Comparison of ENCODE assay signal across 1 cellular context in genomic region chr6:139446104-139446715, GRCh38.
A peak's percentile ranks its signal among the peaks of the same experiment; 100 is the strongest.
TF ChIP-seq lines count a peak whose summit lies in the region.

No MANE protein-coding gene starts in this region.

TF ChIP-seq in K562, 482 proteins besides CTCF, POLR2A, EP300 and RAD21 (continued from another document and continues in another):
- TF ChIP-seq CEBPZ (IDR thresholded peaks at IDR 0.05; ENCODE audit: borderline replicate concordance, low read depth, low read length), result no peak
- 0 out of 2 replicates have a peak, but pooled peaks have one; percentile 50 for TF ChIP-seq HSF4 (CRISPR knock-in tag; IDR thresholded peaks at IDR 0.05; ENCODE audit: borderline replicate concordance)
- TF ChIP-seq, protein P1, sequence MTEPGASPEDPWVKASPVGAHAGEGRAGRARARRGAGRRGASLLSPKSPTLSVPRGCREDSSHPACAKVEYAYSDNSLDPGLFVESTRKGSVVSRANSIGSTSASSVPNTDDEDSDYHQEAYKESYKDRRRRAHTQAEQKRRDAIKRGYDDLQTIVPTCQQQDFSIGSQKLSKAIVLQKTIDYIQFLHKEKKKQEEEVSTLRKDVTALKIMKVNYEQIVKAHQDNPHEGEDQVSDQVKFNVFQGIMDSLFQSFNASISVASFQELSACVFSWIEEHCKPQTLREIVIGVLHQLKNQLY (CRISPR knock-in tag; conservative IDR thresholded peaks at IDR 0.05), result no peak
- no peak for TF ChIP-seq CCAR2 (IDR thresholded peaks at IDR 0.05; ENCODE audit: low read depth, low read length)
- TF ChIP-seq ADNP (tag; IDR thresholded peaks at IDR 0.05), result peak; percentile 96
- TF ChIP-seq, protein P2, sequence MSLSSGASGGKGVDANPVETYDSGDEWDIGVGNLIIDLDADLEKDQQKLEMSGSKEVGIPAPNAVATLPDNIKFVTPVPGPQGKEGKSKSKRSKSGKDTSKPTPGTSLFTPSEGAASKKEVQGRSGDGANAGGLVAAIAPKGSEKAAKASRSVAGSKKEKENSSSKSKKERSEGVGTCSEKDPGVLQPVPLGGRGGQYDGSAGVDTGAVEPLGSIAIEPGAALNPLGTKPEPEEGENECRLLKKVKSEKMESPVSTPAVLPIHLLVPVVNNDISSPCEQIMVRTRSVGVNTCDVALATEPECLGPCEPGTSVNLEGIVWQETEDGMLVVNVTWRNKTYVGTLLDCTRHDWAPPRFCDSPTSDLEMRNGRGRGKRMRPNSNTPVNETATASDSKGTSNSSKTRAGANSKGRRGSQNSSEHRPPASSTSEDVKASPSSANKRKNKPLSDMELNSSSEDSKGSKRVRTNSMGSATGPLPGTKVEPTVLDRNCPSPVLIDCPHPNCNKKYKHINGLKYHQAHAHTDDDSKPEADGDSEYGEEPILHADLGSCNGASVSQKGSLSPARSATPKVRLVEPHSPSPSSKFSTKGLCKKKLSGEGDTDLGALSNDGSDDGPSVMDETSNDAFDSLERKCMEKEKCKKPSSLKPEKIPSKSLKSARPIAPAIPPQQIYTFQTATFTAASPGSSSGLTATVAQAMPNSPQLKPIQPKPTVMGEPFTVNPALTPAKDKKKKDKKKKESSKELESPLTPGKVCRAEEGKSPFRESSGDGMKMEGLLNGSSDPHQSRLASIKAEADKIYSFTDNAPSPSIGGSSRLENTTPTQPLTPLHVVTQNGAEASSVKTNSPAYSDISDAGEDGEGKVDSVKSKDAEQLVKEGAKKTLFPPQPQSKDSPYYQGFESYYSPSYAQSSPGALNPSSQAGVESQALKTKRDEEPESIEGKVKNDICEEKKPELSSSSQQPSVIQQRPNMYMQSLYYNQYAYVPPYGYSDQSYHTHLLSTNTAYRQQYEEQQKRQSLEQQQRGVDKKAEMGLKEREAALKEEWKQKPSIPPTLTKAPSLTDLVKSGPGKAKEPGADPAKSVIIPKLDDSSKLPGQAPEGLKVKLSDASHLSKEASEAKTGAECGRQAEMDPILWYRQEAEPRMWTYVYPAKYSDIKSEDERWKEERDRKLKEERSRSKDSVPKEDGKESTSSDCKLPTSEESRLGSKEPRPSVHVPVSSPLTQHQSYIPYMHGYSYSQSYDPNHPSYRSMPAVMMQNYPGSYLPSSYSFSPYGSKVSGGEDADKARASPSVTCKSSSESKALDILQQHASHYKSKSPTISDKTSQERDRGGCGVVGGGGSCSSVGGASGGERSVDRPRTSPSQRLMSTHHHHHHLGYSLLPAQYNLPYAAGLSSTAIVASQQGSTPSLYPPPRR (CRISPR knock-in tag; IDR thresholded peaks at IDR 0.05; ENCODE audit: borderline replicate concordance), result no peak
- peak; percentile 35; the same call in 1 of the 2 replicates for TF ChIP-seq BRD4 (IDR thresholded peaks at IDR 0.05)
- no peak for TF ChIP-seq ZBTB17 (CRISPR knock-in tag; IDR thresholded peaks at IDR 0.05)
- TF ChIP-seq ZKSCAN8 (CRISPR knock-in tag; IDR thresholded peaks at IDR 0.05), result no peak
- TF ChIP-seq XRCC4 (IDR thresholded peaks at IDR 0.05; ENCODE audit: extremely low read depth, insufficient read depth, insufficient read length), result no peak
- no peak for TF ChIP-seq HMGXB4 (CRISPR knock-in tag; IDR thresholded peaks at IDR 0.05)
- no peak for TF ChIP-seq ZNF146 (CRISPR knock-in tag; IDR thresholded peaks at IDR 0.05; ENCODE audit: unreplicated experiment)
- TF ChIP-seq, protein P3, sequence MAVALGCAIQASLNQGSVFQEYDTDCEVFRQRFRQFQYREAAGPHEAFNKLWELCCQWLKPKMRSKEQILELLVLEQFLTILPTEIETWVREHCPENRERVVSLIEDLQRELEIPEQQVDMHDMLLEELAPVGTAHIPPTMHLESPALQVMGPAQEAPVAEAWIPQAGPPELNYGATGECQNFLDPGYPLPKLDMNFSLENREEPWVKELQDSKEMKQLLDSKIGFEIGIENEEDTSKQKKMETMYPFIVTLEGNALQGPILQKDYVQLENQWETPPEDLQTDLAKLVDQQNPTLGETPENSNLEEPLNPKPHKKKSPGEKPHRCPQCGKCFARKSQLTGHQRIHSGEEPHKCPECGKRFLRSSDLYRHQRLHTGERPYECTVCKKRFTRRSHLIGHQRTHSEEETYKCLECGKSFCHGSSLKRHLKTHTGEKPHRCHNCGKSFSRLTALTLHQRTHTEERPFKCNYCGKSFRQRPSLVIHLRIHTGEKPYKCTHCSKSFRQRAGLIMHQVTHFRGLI (CRISPR knock-in tag; IDR thresholded peaks at IDR 0.05), result no peak
- TF ChIP-seq CHD7 (IDR thresholded peaks at IDR 0.05; ENCODE audit: low read depth, low read length), result no peak
- TF ChIP-seq KLF13 (tag; IDR thresholded peaks at IDR 0.05; ENCODE audit: borderline replicate concordance, low read depth), result no peak
- no peak for TF ChIP-seq E2F1 (CRISPR knock-in tag; IDR thresholded peaks at IDR 0.05)
- no peak for TF ChIP-seq ZNF133 (CRISPR knock-in tag; IDR thresholded peaks at IDR 0.05)
- no peak for TF ChIP-seq C11orf30 (IDR thresholded peaks at IDR 0.05; ENCODE audit: low read depth)
- TF ChIP-seq ZNF668 (CRISPR knock-in tag; IDR thresholded peaks at IDR 0.05), result peak; percentile 59; the same call in 1 of the 2 replicates
- TF ChIP-seq THRB (CRISPR knock-in tag; conservative IDR thresholded peaks at IDR 0.05), result no peak
- no peak for TF ChIP-seq GABPB2 (CRISPR knock-in tag; conservative IDR thresholded peaks at IDR 0.05)
- no peak; the same call in 1 of the 2 replicates for TF ChIP-seq HDAC2 (IDR thresholded peaks at IDR 0.05)
- TF ChIP-seq ZNF197 (CRISPR knock-in tag; IDR thresholded peaks at IDR 0.05; ENCODE audit: low read depth), result peak; percentile 43; the same call in 1 of the 2 replicates
